In the genomic region with DNA sequence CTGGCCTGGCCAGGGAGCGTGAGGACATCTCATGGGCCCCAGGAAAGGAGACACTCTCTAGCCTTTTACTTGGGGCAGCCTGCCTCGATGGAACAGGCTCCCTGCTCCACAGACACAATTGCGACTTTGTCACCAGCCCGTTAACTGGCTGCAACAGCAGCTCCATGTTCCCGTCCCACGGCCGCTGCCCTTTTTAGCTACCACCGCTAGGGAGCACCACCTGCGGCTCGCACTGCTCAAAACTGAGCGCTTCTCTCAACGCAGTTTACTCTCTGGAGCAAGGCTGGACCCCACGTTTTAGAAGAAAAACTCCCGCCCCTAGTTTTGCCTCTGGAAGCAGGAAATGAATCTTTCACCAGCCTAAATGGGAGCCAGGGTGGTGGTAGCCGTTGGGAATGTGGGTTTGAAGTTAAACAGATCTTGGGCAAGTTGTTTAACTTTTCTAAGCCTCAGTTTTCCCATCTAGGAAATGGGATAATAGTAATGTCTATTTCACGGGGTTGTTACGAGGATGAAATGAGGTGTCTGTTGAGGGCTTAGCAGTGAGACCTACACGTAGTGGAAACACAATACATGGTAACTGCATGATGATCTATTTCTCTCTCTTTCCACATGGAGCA, we compare ENCODE assay signal across 11 cellular contexts. TPM values are rescaled to one million over a fixed set of nuclear protein-coding genes. Genes with fewer than 3 reads are reported as not detected.
DNase-seq lines count a peak whose midpoint lies in the region; ATAC-seq, FAIRE-seq and TF ChIP-seq lines count a peak whose summit lies in the region.
"Had no signal": no experiment of that assay in that cellular context is flagged by ENCODE, and none has a peak within 500 bp of the region (broad histone marks: within the 10 kb centered on the region; RNA-seq: fewer than 3 reads in every experiment).

No MANE protein-coding gene starts in this region.

- peaks cover 4% of the 10 kb centered on the region for H3K9me3 Mint-ChIP-seq in activated CD8-positive, alpha-beta T cell treated with anti-CD3 and anti-CD28 coated beads for 36 hours
- no peaks in the 10 kb centered on the region for H3K9me3 Mint-ChIP-seq in activated CD8-positive, alpha-beta T cell treated with anti-CD3 and anti-CD28 coated beads, Interleukin-2, amount 10 ng/mL, durations not matched to agents 7 days and 5 days (ENCODE audit: insufficient read depth)

- H3K27me3 ChIP-seq in OCI-LY3 (ENCODE audit: low read depth, low read length): peaks cover 20% of the 10 kb centered on the region; the same call in 1 of the 2 replicates
- peaks cover 6 to 24% of the 10 kb centered on the region in 2 donors for H3K27me3 ChIP-seq in small intestine (ENCODE audit: control insufficient read depth in 2 of 2, insufficient read depth in 2 of 2, low read length in 2 of 2)

- 21 to 23% (median 23%) methylated on average over 18 of the region's 18 CpGs for WGBS in small intestine, 3 donors

- H3K4me2 ChIP-seq in OCI-LY3 (ENCODE audit: low read length): peak overlapping the region; percentile 31

- DNase-seq in activated CD8-positive, alpha-beta T cell treated with anti-CD3 and anti-CD28 coated beads for 36 hours: peak; percentile 39
- no peak for DNase-seq in activated CD8-positive, alpha-beta T cell treated with anti-CD3 and anti-CD28 coated beads, Interleukin-2, amount 10 ng/mL, durations not matched to agents 7 days and 5 days
- DNase-seq in fibroblast of villous mesenchyme (ENCODE audit: low read depth) (peak; percentile 13), small intestine (peak; percentile 5), hepatic stellate cell (ENCODE audit: low spot score) (no peak), AML-193 (lab: John Stamatoyannopoulos, UW) (no peak)

- no peak overlapping the region for H3K4me3 Mint-ChIP-seq in activated CD8-positive, alpha-beta T cell treated with anti-CD3 and anti-CD28 coated beads for 36 hours
- H3K4me3 Mint-ChIP-seq in activated CD8-positive, alpha-beta T cell treated with anti-CD3 and anti-CD28 coated beads, Interleukin-2, amount 10 ng/mL, durations not matched to agents 7 days and 5 days: no peak overlapping the region
- H3K4me3 Mint-ChIP-seq: dendritic cell treated with granulocyte-macrophage colony-stimulating factor and Interleukin-4, amounts not matched to agents 40 ng/mL and 50 ng/mL, for 4 days had no signal

- H3K27ac Mint-ChIP-seq in activated CD8-positive, alpha-beta T cell treated with anti-CD3 and anti-CD28 coated beads for 36 hours: no peak overlapping the region
- no peak overlapping the region for H3K27ac Mint-ChIP-seq in activated CD8-positive, alpha-beta T cell treated with anti-CD3 and anti-CD28 coated beads, Interleukin-2, amount 10 ng/mL, durations not matched to agents 7 days and 5 days
- H3K27ac Mint-ChIP-seq: dendritic cell treated with granulocyte-macrophage colony-stimulating factor and Interleukin-4, amounts not matched to agents 40 ng/mL and 50 ng/mL, for 4 days had no signal

- H3K79me2 ChIP-seq in OCI-LY3 (ENCODE audit: low read length): no peaks in the 10 kb centered on the region

- peaks cover 28% of the 10 kb centered on the region for H3K27me3 Mint-ChIP-seq in activated CD8-positive, alpha-beta T cell treated with anti-CD3 and anti-CD28 coated beads for 36 hours
- H3K27me3 Mint-ChIP-seq in activated CD8-positive, alpha-beta T cell treated with anti-CD3 and anti-CD28 coated beads, Interleukin-2, amount 10 ng/mL, durations not matched to agents 7 days and 5 days (ENCODE audit: low read depth): peaks cover 24% of the 10 kb centered on the region

- no peak overlapping the region for H2AFZ ChIP-seq in OCI-LY3 (ENCODE audit: low read depth, low read length)

- no peak for ATAC-seq in activated CD8-positive, alpha-beta T cell treated with anti-CD3 and anti-CD28 coated beads for 36 hours
- ATAC-seq in activated CD8-positive, alpha-beta T cell treated with anti-CD3 and anti-CD28 coated beads, Interleukin-2, amount 10 ng/mL, durations not matched to agents 7 days and 5 days: no peak
- ATAC-seq in HG03175 (IDR thresholded peaks at IDR 0.05; ENCODE audit: unreplicated experiment): no peak

- intact Hi-C loops in activated CD8-positive, alpha-beta T cell treated with anti-CD3 and anti-CD28 coated beads for 36 hours (cut with micrococcal nuclease): no loop called here

- no peaks in the 10 kb centered on the region for H3K9me3 ChIP-seq in OCI-LY3 (ENCODE audit: insufficient read depth, low read length)
- H3K9me3 ChIP-seq in small intestine (ENCODE audit: control insufficient read depth, low read depth): no peaks in the 10 kb centered on the region

- H3K27ac ChIP-seq in OCI-LY3 (ENCODE audit: low read length) (no peak overlapping the region), small intestine (ENCODE audit: low read depth in 1 of 2, low read length in 1 of 2) (no peak overlapping the region)
- H3K27ac ChIP-seq: BLaER1 treated with 17β-estradiol and CSF1 and Interleukin-3, amounts not matched to agents 10 nM and 100 nM had no signal

- TF ChIP-seq CTCF in activated CD8-positive, alpha-beta T cell treated with anti-CD3 and anti-CD28 coated beads for 36 hours (IDR thresholded peaks at IDR 0.05): no peak
- TF ChIP-seq CTCF in OCI-LY3 (IDR thresholded peaks at IDR 0.05; ENCODE audit: low read depth, low read length) (peak; percentile 62), fibroblast of villous mesenchyme (IDR thresholded peaks at IDR 0.05; ENCODE audit: insufficient read depth, low read depth, low read length) (peak; percentile 42)

- no peak overlapping the region for H3K4me3 ChIP-seq in OCI-LY3 (ENCODE audit: low read length)
- H3K4me3 ChIP-seq in fibroblast of villous mesenchyme (ENCODE audit: low read depth, low read length): no peak overlapping the region
- no peak overlapping the region for H3K4me3 ChIP-seq in small intestine (ENCODE audit: low read depth in 1 of 2, low read length in 2 of 2)
- H3K4me3 ChIP-seq: BLaER1 treated with 17β-estradiol and CSF1 and Interleukin-3, amounts not matched to agents 10 nM and 100 nM had no signal

- POLR2A ChIA-PET in activated CD8-positive, alpha-beta T cell treated with anti-CD3 and anti-CD28 coated beads for 36 hours (lab: Charles Lee): no interaction called here
- POLR2A ChIA-PET in activated CD8-positive, alpha-beta T cell treated with anti-CD3 and anti-CD28 coated beads, Interleukin-2, amount 10 ng/mL, durations not matched to agents 7 days and 5 days (lab: Charles Lee): interaction anchor here (0.6 kb wide), 1 partner anchor 13 kb away, joined by 3 read pairs; no protein-coding TSS in a partner anchor

- no peak for FAIRE-seq in small intestine (lab: Jason Lieb, UNC)

- no peak overlapping the region for H3K9ac ChIP-seq in OCI-LY3 (ENCODE audit: low read length)
- H3K9ac ChIP-seq: BLaER1 treated with 17β-estradiol and CSF1 and Interleukin-3, amounts not matched to agents 10 nM and 100 nM had no signal

- CTCF ChIA-PET in activated CD8-positive, alpha-beta T cell treated with anti-CD3 and anti-CD28 coated beads for 36 hours (lab: Charles Lee): no interaction called here
- CTCF ChIA-PET in activated CD8-positive, alpha-beta T cell treated with anti-CD3 and anti-CD28 coated beads, Interleukin-2, amount 10 ng/mL, durations not matched to agents 7 days and 5 days (lab: Charles Lee): interaction anchor here (0.9 kb wide), 1 partner anchor 21 kb away, joined by 3 read pairs; no protein-coding TSS in a partner anchor

- no peaks in the 10 kb centered on the region for H4K20me1 ChIP-seq in OCI-LY3 (ENCODE audit: insufficient read depth, low read length)

- H3K36me3 Mint-ChIP-seq in activated CD8-positive, alpha-beta T cell treated with anti-CD3 and anti-CD28 coated beads for 36 hours (ENCODE audit: low read depth): no peaks in the 10 kb centered on the region
- H3K36me3 Mint-ChIP-seq in activated CD8-positive, alpha-beta T cell treated with anti-CD3 and anti-CD28 coated beads, Interleukin-2, amount 10 ng/mL, durations not matched to agents 7 days and 5 days (ENCODE audit: low read depth): no peaks in the 10 kb centered on the region

- H3K4me1 ChIP-seq in OCI-LY3 (ENCODE audit: low read length): peaks cover 8% of the 10 kb centered on the region
- no peaks in the 10 kb centered on the region for H3K4me1 ChIP-seq in small intestine (ENCODE audit: control insufficient read depth in 2 of 2, insufficient read depth in 1 of 2, low read depth in 1 of 2, low read length in 1 of 2)

- H3K36me3 ChIP-seq in OCI-LY3 (replicated peaks; ENCODE audit: low read depth, low read length): no peaks in the 10 kb centered on the region
- H3K36me3 ChIP-seq in small intestine (ENCODE audit: control insufficient read depth in 2 of 2, insufficient read depth in 2 of 2, low read length in 2 of 2): no peaks in the 10 kb centered on the region
- H3K36me3 ChIP-seq: BLaER1 treated with 17β-estradiol and CSF1 and Interleukin-3, amounts not matched to agents 10 nM and 100 nM had no signal

- H3K4me1 Mint-ChIP-seq in activated CD8-positive, alpha-beta T cell treated with anti-CD3 and anti-CD28 coated beads for 36 hours (ENCODE audit: low read depth): no peaks in the 10 kb centered on the region
- H3K4me1 Mint-ChIP-seq in activated CD8-positive, alpha-beta T cell treated with anti-CD3 and anti-CD28 coated beads, Interleukin-2, amount 10 ng/mL, durations not matched to agents 7 days and 5 days (ENCODE audit: low read depth): no peaks in the 10 kb centered on the region

RNA-seq across cellular contexts. Expression of gene LRRC38, which starts 3.5 kb away (rescaled TPM):
- not detected for total RNA-seq in activated CD8-positive, alpha-beta T cell treated with anti-CD3 and anti-CD28 coated beads for 36 hours
- not detected for total RNA-seq in activated CD8-positive, alpha-beta T cell treated with anti-CD3 and anti-CD28 coated beads, Interleukin-2, amount 10 ng/mL, durations not matched to agents 7 days and 5 days
- total RNA-seq in fibroblast of villous mesenchyme: not detected in 2 replicates
- polyA plus RNA-seq in small intestine: under 1 TPM in 1 of 3 donors, not detected in 2; 0.37 TPM
- total RNA-seq: mononuclear cell had no signal

Comparison
In these comparisons a context has a peak if more than half of its experiments do, and no peak if none do; other contexts are left out.
1. DNase-seq: peak in activated CD8-positive, alpha-beta T cell treated with anti-CD3 and anti-CD28 coated beads for 36 hours (single experiment), fibroblast of villous mesenchyme (single experiment) and small intestine (single experiment); none in activated CD8-positive, alpha-beta T cell treated with anti-CD3 and anti-CD28 coated beads, Interleukin-2, amount 10 ng/mL, durations not matched to agents 7 days and 5 days (single experiment), hepatic stellate cell (single experiment) and AML-193 (0 of 2).